Comparison of ENCODE assay signal across 8 cellular contexts in the genomic region with DNA sequence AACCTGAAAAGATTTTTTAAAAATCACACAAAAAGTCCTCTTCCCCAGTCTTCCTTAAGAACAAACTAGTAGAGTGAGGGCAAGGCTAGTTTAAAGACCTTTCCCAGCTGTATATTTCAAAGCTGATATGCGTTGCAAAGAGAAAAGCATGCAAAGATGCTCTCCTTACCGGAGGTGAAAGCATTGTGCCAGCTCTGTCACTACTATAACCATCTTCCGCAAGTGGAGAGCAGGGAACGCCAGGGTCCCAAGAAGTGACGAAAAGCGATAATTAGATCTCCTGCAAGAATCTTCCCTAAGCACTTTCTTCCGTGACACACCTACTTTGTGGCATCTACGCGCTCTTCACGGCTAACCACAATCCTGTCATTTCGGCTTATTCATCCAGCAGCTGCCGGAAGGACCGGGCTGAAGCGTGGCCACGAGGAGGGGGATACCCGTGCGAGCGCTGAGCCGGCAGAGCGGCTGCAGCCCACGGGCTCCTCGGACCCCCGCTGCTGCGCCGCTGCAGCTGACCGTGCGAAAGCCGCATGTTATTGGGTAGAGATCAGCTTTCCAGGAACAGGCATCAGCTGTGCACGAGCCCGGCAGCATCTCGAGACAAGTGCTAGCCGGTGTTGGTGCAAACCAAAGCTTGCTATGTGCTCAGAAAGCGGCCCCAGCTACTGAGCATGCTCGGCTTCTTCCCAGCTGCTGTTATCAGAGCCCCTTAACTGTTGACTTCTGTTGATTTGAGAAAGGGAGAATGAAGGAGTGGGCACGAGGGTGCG. TPM values are rescaled to one million over a fixed set of nuclear protein-coding genes. Genes with fewer than 3 reads are reported as not detected.
DNase-seq lines count a peak whose midpoint lies in the region; ATAC-seq and TF ChIP-seq lines count a peak whose summit lies in the region.

No MANE protein-coding gene starts in this region.

- ATAC-seq in GM19043 (IDR thresholded peaks at IDR 0.05; ENCODE audit: low read depth, unreplicated experiment) (peak; percentile 78), HG03342 (IDR thresholded peaks at IDR 0.05; ENCODE audit: unreplicated experiment) (peak; percentile 88), thoracic aorta (ENCODE audit: insufficient number of reproducible peaks, low FRiP score, low read depth) (no peak)

- CTCF ChIA-PET in A673 (lab: Charles Lee) = no interaction called here

- peaks cover 17% of the 10 kb centered on the region for H3K4me1 Mint-ChIP-seq in activated T-cell treated with anti-CD3 and anti-CD28 coated beads, Interleukin-2, amount 50 U/mL, for 24 hours (ENCODE audit: low read depth)
- peaks cover 20% of the 10 kb centered on the region for H3K4me1 Mint-ChIP-seq in neural progenitor cell

- no TSS peak for BruUV-seq in A673 (replicated peaks; lab: Mats Ljungman, UMichigan)

- H3K36me3 ChIP-seq in A673 (ENCODE audit: insufficient read depth, low read length, poor library complexity, severe bottlenecking) = no peaks in the 10 kb centered on the region
- H3K36me3 ChIP-seq in neural progenitor cell = no peaks in the 10 kb centered on the region
- no peaks in the 10 kb centered on the region for H3K36me3 ChIP-seq in thoracic aorta

- H4K20me1 ChIP-seq in neural progenitor cell (ENCODE audit: low read depth) = no peaks in the 10 kb centered on the region

- peak overlapping the region; percentile 81 for H3K4me2 ChIP-seq in neural progenitor cell

- peaks cover 43% of the 10 kb centered on the region for H3K27me3 Mint-ChIP-seq in activated T-cell treated with anti-CD3 and anti-CD28 coated beads, Interleukin-2, amount 50 U/mL, for 24 hours
- peaks cover 6% of the 10 kb centered on the region for H3K27me3 Mint-ChIP-seq in neural progenitor cell (ENCODE audit: insufficient read depth, low read depth)

- intact Hi-C loops in A673 (cut with micrococcal nuclease; ENCODE audit: unreplicated experiment) = no loop called here

- H3K4me3 ChIP-seq in A673 (ENCODE audit: low read depth, low read length, poor library complexity, severe bottlenecking) (peak overlapping the region; percentile 47), neural progenitor cell (peak overlapping the region; percentile 45), thoracic aorta (peak overlapping the region; percentile 70)

- H3K9ac ChIP-seq in neural progenitor cell = no peak overlapping the region

- H3K27ac ChIP-seq in A673 (ENCODE audit: low read depth, low read length, poor library complexity, severe bottlenecking) (peak overlapping the region; percentile 38), neural progenitor cell (no peak overlapping the region), thoracic aorta (no peak overlapping the region)

- no peaks in the 10 kb centered on the region for H3K9me3 Mint-ChIP-seq in activated T-cell treated with anti-CD3 and anti-CD28 coated beads, Interleukin-2, amount 50 U/mL, for 24 hours
- H3K9me3 Mint-ChIP-seq in neural progenitor cell = peaks cover 2% of the 10 kb centered on the region

- no peaks in the 10 kb centered on the region for H3K79me2 ChIP-seq in neural progenitor cell (ENCODE audit: low read depth)

- no peaks in the 10 kb centered on the region for H3K9me3 ChIP-seq in A673 (ENCODE audit: low read depth, low read length, poor library complexity, severe bottlenecking)
- H3K9me3 ChIP-seq in neural progenitor cell (ENCODE audit: low read depth) = no peaks in the 10 kb centered on the region
- H3K9me3 ChIP-seq in thoracic aorta = no peaks in the 10 kb centered on the region

- H2AFZ ChIP-seq in neural progenitor cell (replicated peaks) = peak overlapping the region; percentile 54

- POLR2A ChIA-PET in A673 (lab: Charles Lee; ENCODE audit: low non-redundant PET) = no interaction called here

- peak overlapping the region; percentile 77 for H3K4me3 Mint-ChIP-seq in activated T-cell treated with anti-CD3 and anti-CD28 coated beads, Interleukin-2, amount 50 U/mL, for 24 hours
- H3K4me3 Mint-ChIP-seq in neural progenitor cell = peak overlapping the region; percentile 81

- H3K27ac Mint-ChIP-seq in activated T-cell treated with anti-CD3 and anti-CD28 coated beads, Interleukin-2, amount 50 U/mL, for 24 hours = peak overlapping the region; percentile 57
- H3K27ac Mint-ChIP-seq in neural progenitor cell = no peak overlapping the region

- H3K4me1 ChIP-seq in A673 (ENCODE audit: insufficient read depth, low read length, poor library complexity, severe bottlenecking) = peaks cover 20% of the 10 kb centered on the region
- H3K4me1 ChIP-seq in neural progenitor cell = peaks cover 12% of the 10 kb centered on the region
- H3K4me1 ChIP-seq in thoracic aorta (ENCODE audit: control insufficient read depth in 1 of 2, low read depth in 2 of 2) = peaks cover 0 to 13% of the 10 kb centered on the region in 2 donors

- H3K36me3 Mint-ChIP-seq in activated T-cell treated with anti-CD3 and anti-CD28 coated beads, Interleukin-2, amount 50 U/mL, for 24 hours (ENCODE audit: low read depth) = no peaks in the 10 kb centered on the region
- no peaks in the 10 kb centered on the region for H3K36me3 Mint-ChIP-seq in neural progenitor cell

- H3K27me3 ChIP-seq in A673 (replicated peaks; ENCODE audit: insufficient read depth, low read depth, low read length, poor library complexity) = no peaks in the 10 kb centered on the region
- H3K27me3 ChIP-seq in neural progenitor cell = peaks cover 35% of the 10 kb centered on the region
- no peaks in the 10 kb centered on the region for H3K27me3 ChIP-seq in thoracic aorta (replicated peaks; ENCODE audit: insufficient read depth)

- DNase-seq in A673 (ENCODE audit: low spot score) = peak; percentile 85
- DNase-seq in NOMO-1 (lab: John Stamatoyannopoulos, UW; ENCODE audit: unreplicated experiment in 2 of 2) = peak; percentile 24 to 38
- DNase-seq in activated T-cell treated with anti-CD3 and anti-CD28 coated beads, Interleukin-2, amount 50 U/mL, for 24 hours = peak; percentile 78
- DNase-seq in fibroblast of gingiva (ENCODE audit: low read depth) = peak; percentile 20
- DNase-seq in neural progenitor cell (ENCODE audit: low spot score) = peak; percentile 90
- no peak for DNase-seq in thoracic aorta (ENCODE audit: low spot score)

- TF ChIP-seq CTCF in A673 (conservative IDR thresholded peaks at IDR 0.05; ENCODE audit: low read depth, low read length) = no peak
- no peak for TF ChIP-seq CTCF in neural progenitor cell (IDR thresholded peaks at IDR 0.05)
- no peak for TF ChIP-seq CTCF in thoracic aorta (IDR thresholded peaks at IDR 0.05)

- H3F3A ChIP-seq in neural progenitor cell (ENCODE audit: low read depth) = peaks cover 11% of the 10 kb centered on the region

RNA-seq across cellular contexts. Expression of a gene that starts 57.2 kb away (rescaled TPM):
- total RNA-seq in A673 (2021) (12.7 and 14.2 TPM in 2 replicates), neural progenitor cell (ENCODE audit: low replicate concordance) (3.1 and 3.9 TPM in 2 replicates), thoracic aorta (10 to 100 TPM; 24.8 to 37.0 TPM)
